8 cellular contexts compared by ENCODE assay signal in genomic region chrX:129653985-129654651, GRCh38. TPM values are rescaled to one million over a fixed set of nuclear protein-coding genes. Genes with fewer than 3 reads are reported as not detected.
DNase-seq lines count a peak whose midpoint lies in the region; ATAC-seq and TF ChIP-seq lines count a peak whose summit lies in the region.

No MANE protein-coding gene starts in this region.

- ATAC-seq in GM18868 (IDR thresholded peaks at IDR 0.05; ENCODE audit: unreplicated experiment) = peak; percentile 54
- ATAC-seq in activated naive CD8-positive, alpha-beta T cell treated with anti-CD3 and anti-CD28 coated beads, Interleukin-2, amount 10 ng/mL, durations not matched to agents 7 days and 5 days (ENCODE audit: low read depth) = peak; percentile 59

- no peaks in the 10 kb centered on the region for H3K4me1 ChIP-seq in KMS-11 (ENCODE audit: low read depth, poor library complexity, severe bottlenecking)

- peak overlapping the region; percentile 57 for H2AFZ ChIP-seq in KMS-11 (ENCODE audit: low read depth)

- DNase-seq in AG08396 (ENCODE audit: low spot score) (peak; percentile 36), iPS-NIHi11 (ENCODE audit: low spot score) (peak; percentile 51), GM19238 (ENCODE audit: insufficient read length, low spot score) (no peak), AG08395 (ENCODE audit: low spot score) (no peak)
- DNase-seq in activated naive CD8-positive, alpha-beta T cell treated with anti-CD3 and anti-CD28 coated beads, Interleukin-2, amount 10 ng/mL, durations not matched to agents 7 days and 5 days = peak; percentile 47
- DNase-seq in stimulated activated CD4-positive, alpha-beta T cell treated with anti-CD3 and anti-CD28 coated beads, Interleukin-4, amount 100 ng/mL, for 1 hour = peak; percentile 26

- H3K27ac Mint-ChIP-seq in activated naive CD8-positive, alpha-beta T cell treated with anti-CD3 and anti-CD28 coated beads, Interleukin-2, amount 10 ng/mL, durations not matched to agents 7 days and 5 days = no peak overlapping the region

- H3K9ac ChIP-seq in KMS-11 = peak overlapping the region; percentile 44; the same call in 1 of the 2 replicates

- H3K79me2 ChIP-seq in KMS-11 (ENCODE audit: insufficient read depth, low read depth) = no peaks in the 10 kb centered on the region

- H3K4me3 ChIP-seq in KMS-11 (IDR thresholded peaks at IDR 0.05; ENCODE audit: insufficient read depth, low read depth, low read length) = no peak overlapping the region

- peak overlapping the region; percentile 71 for H3K4me3 Mint-ChIP-seq in activated naive CD8-positive, alpha-beta T cell treated with anti-CD3 and anti-CD28 coated beads, Interleukin-2, amount 10 ng/mL, durations not matched to agents 7 days and 5 days

- H3K27me3 Mint-ChIP-seq in activated naive CD8-positive, alpha-beta T cell treated with anti-CD3 and anti-CD28 coated beads, Interleukin-2, amount 10 ng/mL, durations not matched to agents 7 days and 5 days = peaks cover 8% of the 10 kb centered on the region

- H3K27ac ChIP-seq in KMS-11 = no peak overlapping the region

- 0 out of 2 replicates have a peak, but pooled peaks cover 6% of the 10 kb centered on the region for H3K27me3 ChIP-seq in KMS-11 (ENCODE audit: insufficient read depth, low read depth)

- H3K4me1 Mint-ChIP-seq in activated naive CD8-positive, alpha-beta T cell treated with anti-CD3 and anti-CD28 coated beads, Interleukin-2, amount 10 ng/mL, durations not matched to agents 7 days and 5 days = peaks cover 8% of the 10 kb centered on the region

- POLR2A ChIA-PET in activated naive CD8-positive, alpha-beta T cell treated with anti-CD3 and anti-CD28 coated beads, Interleukin-2, amount 10 ng/mL, durations not matched to agents 7 days and 5 days (lab: Charles Lee) = interaction anchor here (1.1 kb wide), 1 partner anchor 128 kb away, joined by 4 read pairs; no protein-coding TSS in a partner anchor

- H4K20me1 ChIP-seq in KMS-11 (ENCODE audit: insufficient read depth) = no peaks in the 10 kb centered on the region

- TF ChIP-seq CTCF in KMS-11 (conservative IDR thresholded peaks at IDR 0.05; ENCODE audit: low read depth, low read length) = no peak

- peak overlapping the region; percentile 57 for H3K4me2 ChIP-seq in KMS-11

- H3K36me3 Mint-ChIP-seq in activated naive CD8-positive, alpha-beta T cell treated with anti-CD3 and anti-CD28 coated beads, Interleukin-2, amount 10 ng/mL, durations not matched to agents 7 days and 5 days = no peaks in the 10 kb centered on the region

- no peaks in the 10 kb centered on the region for H3K36me3 ChIP-seq in KMS-11 (ENCODE audit: insufficient read depth)

- no peaks in the 10 kb centered on the region for H3K9me3 Mint-ChIP-seq in activated naive CD8-positive, alpha-beta T cell treated with anti-CD3 and anti-CD28 coated beads, Interleukin-2, amount 10 ng/mL, durations not matched to agents 7 days and 5 days

RNA-seq across cellular contexts. Expression of gene APLN, which starts 0.6 kb away (rescaled TPM):
- total RNA-seq in activated naive CD8-positive, alpha-beta T cell treated with anti-CD3 and anti-CD28 coated beads, Interleukin-2, amount 10 ng/mL, durations not matched to agents 7 days and 5 days = 1 to 10 TPM; 1.9 to 2.4 TPM

Comparison
In these comparisons a context has a peak if more than half of its experiments do, and no peak if none do; other contexts are left out.
1. DNase-seq: peak in AG08396 (single experiment), activated naive CD8-positive, alpha-beta T cell treated with anti-CD3 and anti-CD28 coated beads, Interleukin-2, amount 10 ng/mL, durations not matched to agents 7 days and 5 days (single experiment), iPS-NIHi11 (single experiment) and stimulated activated CD4-positive, alpha-beta T cell treated with anti-CD3 and anti-CD28 coated beads, Interleukin-4, amount 100 ng/mL, for 1 hour (single experiment); none in GM19238 (single experiment) and AG08395 (single experiment).